ENCODE assay signal across 8 cellular contexts in genomic region chr22:35914665-35915476, GRCh38.
DNase-seq lines count a peak whose midpoint lies in the region; ATAC-seq and TF ChIP-seq lines count a peak whose summit lies in the region.

No MANE protein-coding gene starts in this region.

- no peaks in the 10 kb centered on the region for H3K9me3 ChIP-seq in neural progenitor cell (ENCODE audit: low read depth)

- peak overlapping the region; percentile 52 for H2AFZ ChIP-seq in neural progenitor cell (replicated peaks)

- H3K4me1 Mint-ChIP-seq in neural progenitor cell, result peaks cover 72% of the 10 kb centered on the region

- peak overlapping the region; percentile 88 for H3K4me3 Mint-ChIP-seq in neural progenitor cell

- DNase-seq in G401 (ENCODE audit: low spot score) (peak; percentile 94), NCI-H2029 (lab: John Stamatoyannopoulos, UW) (peak; percentile 86), foreskin melanocyte (peak; percentile 87), neural progenitor cell (ENCODE audit: low spot score) (peak; percentile 94)

- no peaks in the 10 kb centered on the region for H3K36me3 Mint-ChIP-seq in neural progenitor cell

- no peak for TF ChIP-seq CTCF in WI38 (IDR thresholded peaks at IDR 0.05; ENCODE audit: low read depth, low read length)
- no peak for TF ChIP-seq CTCF in neural progenitor cell (IDR thresholded peaks at IDR 0.05)

- no peak for ATAC-seq in HG03469 (IDR thresholded peaks at IDR 0.05; ENCODE audit: unreplicated experiment)
- no peak for ATAC-seq in GM18870 (IDR thresholded peaks at IDR 0.05; ENCODE audit: unreplicated experiment)
- no peak for ATAC-seq in HG02610 (IDR thresholded peaks at IDR 0.05; ENCODE audit: unreplicated experiment)

- in situ Hi-C loops in G401 (cut with HindIII; ENCODE audit: low sequenced_read_pairs), result no loop called here

- peak overlapping the region; percentile 91 for H3K4me2 ChIP-seq in neural progenitor cell

- H3K79me2 ChIP-seq in neural progenitor cell (ENCODE audit: low read depth), result peaks cover 93% of the 10 kb centered on the region

- H3K36me3 ChIP-seq in neural progenitor cell, result no peaks in the 10 kb centered on the region

- peaks cover 62% of the 10 kb centered on the region for H3K4me1 ChIP-seq in neural progenitor cell

- H3K4me3 ChIP-seq in WI38 (ENCODE audit: low read depth, low read length), result peak overlapping the region; percentile 53
- peak overlapping the region; percentile 53 for H3K4me3 ChIP-seq in neural progenitor cell

- H3K9me3 Mint-ChIP-seq in neural progenitor cell, result no peaks in the 10 kb centered on the region

- no peaks in the 10 kb centered on the region for H3K27me3 ChIP-seq in neural progenitor cell

- H3K27ac Mint-ChIP-seq in neural progenitor cell, result peak overlapping the region; percentile 95

- H3F3A ChIP-seq in neural progenitor cell (ENCODE audit: low read depth), result peaks cover 34% of the 10 kb centered on the region

- peak overlapping the region; percentile 32 for H3K9ac ChIP-seq in neural progenitor cell

- peaks cover 40% of the 10 kb centered on the region for H4K20me1 ChIP-seq in neural progenitor cell (ENCODE audit: low read depth)

- H3K27ac ChIP-seq in neural progenitor cell, result peak overlapping the region; percentile 93

- H3K27me3 Mint-ChIP-seq in neural progenitor cell (ENCODE audit: insufficient read depth, low read depth), result peaks cover 2% of the 10 kb centered on the region
